1 cellular context compared by ENCODE assay signal in genomic region chr1:51833700-51834099, GRCh38.
TF ChIP-seq lines count a peak whose summit lies in the region.

No MANE protein-coding gene starts in this region.

TF ChIP-seq in GM23338, 12 proteins besides CTCF, POLR2A, EP300 and RAD21 (continued from another document):
- TF ChIP-seq REST (IDR thresholded peaks at IDR 0.05; ENCODE audit: unreplicated experiment) (no peak), NANOG (IDR thresholded peaks at IDR 0.05; ENCODE audit: borderline replicate concordance) (no peak), ETS1 (IDR thresholded peaks at IDR 0.05) (no peak), ZNF462 (CRISPR knock-in tag; IDR thresholded peaks at IDR 0.05) (no peak), POLR2AphosphoS5 (IDR thresholded peaks at IDR 0.05; ENCODE audit: low read depth) (no peak), ZNF331 (CRISPR knock-in tag; IDR thresholded peaks at IDR 0.05; ENCODE audit: low read depth) (no peak), STAT1 (IDR thresholded peaks at IDR 0.05; ENCODE audit: unreplicated experiment) (no peak)
